ENCODE assay signal across 2 cellular contexts in genomic region chr9:5430912-5431311, GRCh38.
TF ChIP-seq lines count a peak whose summit lies in the region.

No MANE protein-coding gene starts in this region.

TF ChIP-seq in HepG2, 621 proteins besides CTCF, POLR2A, EP300 and RAD21:
- TF ChIP-seq HNF4A (CRISPR knock-in tag; IDR thresholded peaks at IDR 0.05), result peak; percentile 27
- TF ChIP-seq MED13 (CRISPR knock-in tag; IDR thresholded peaks at IDR 0.05), result no peak
- TF ChIP-seq ZSCAN5A (CRISPR knock-in tag; IDR thresholded peaks at IDR 0.05; ENCODE audit: borderline replicate concordance), result no peak
- TF ChIP-seq DNMT1 (CRISPR knock-in tag; IDR thresholded peaks at IDR 0.05), result no peak
- TF ChIP-seq ZNF350 (CRISPR knock-in tag; IDR thresholded peaks at IDR 0.05; ENCODE audit: borderline replicate concordance, low read depth), result no peak
TF ChIP-seq in HepG2: peak in this region for 1.

TF ChIP-seq in endothelial cell of umbilical vein, 7 proteins besides CTCF, POLR2A, EP300 and RAD21:
- no peak for TF ChIP-seq JUN (IDR thresholded peaks at IDR 0.05; ENCODE audit: borderline replicate concordance, insufficient read depth, insufficient read length, low read depth)
- no peak for TF ChIP-seq MYC (IDR thresholded peaks at IDR 0.05; ENCODE audit: low read depth, low read length)
- TF ChIP-seq EZH2 (IDR thresholded peaks at IDR 0.05; ENCODE audit: borderline replicate concordance, low read depth, low read length, severe bottlenecking), result no peak
- no peak for TF ChIP-seq MAX (IDR thresholded peaks at IDR 0.05; ENCODE audit: insufficient read depth, insufficient read length)
- TF ChIP-seq POLR2AphosphoS5 (IDR thresholded peaks at IDR 0.05; ENCODE audit: insufficient read depth, low read depth, low read length), result no peak
- no peak for TF ChIP-seq GATA2 (IDR thresholded peaks at IDR 0.05; ENCODE audit: insufficient read depth, insufficient read length, low read depth, low read length)
- TF ChIP-seq FOS (IDR thresholded peaks at IDR 0.05; ENCODE audit: borderline replicate concordance, insufficient read depth, low read length), result no peak
